In the genomic region with DNA sequence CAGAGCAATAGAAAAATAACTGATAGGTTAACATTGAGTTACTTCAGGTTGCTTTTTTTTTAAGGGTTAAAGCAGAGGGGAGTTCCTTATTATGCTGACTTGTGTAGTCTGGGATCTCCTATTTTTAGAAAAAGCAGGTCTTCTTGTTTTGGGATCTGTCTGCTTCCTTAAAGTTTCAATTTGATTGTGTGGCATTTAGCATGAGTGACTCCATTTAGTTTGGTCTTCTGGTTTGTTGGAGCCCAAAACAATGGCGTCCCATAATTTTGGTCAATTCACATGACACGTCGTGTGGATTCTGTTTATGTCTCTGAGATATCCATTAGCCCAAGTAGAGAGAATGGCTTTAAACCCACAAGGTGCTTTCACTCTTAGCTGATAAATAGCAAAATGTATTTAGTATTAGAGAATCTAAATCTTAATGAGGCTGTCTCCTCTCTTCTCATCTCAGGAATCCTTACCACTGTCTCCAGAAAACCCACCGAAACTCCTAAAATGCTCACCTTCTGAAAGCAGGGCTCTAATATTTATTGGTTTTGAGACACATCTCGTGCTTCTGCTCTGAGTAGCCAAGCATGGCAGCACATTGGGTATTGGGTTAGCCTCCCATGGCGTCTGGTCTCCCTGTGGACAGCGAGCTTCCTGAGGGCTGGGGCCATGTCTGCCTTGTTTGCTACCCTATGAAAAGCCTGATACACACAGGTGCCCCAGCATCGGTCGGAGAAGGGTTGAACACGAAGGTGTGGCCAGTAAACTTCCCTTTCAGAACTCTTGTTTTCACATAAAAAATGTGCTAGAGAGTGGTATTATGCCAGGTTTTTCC, we compare ENCODE assay signal across 13 cellular contexts.
DNase-seq lines count a peak whose midpoint lies in the region; ATAC-seq and TF ChIP-seq lines count a peak whose summit lies in the region.
"Had no signal": no experiment of that assay in that cellular context is flagged by ENCODE, and none has a peak within 500 bp of the region (broad histone marks: within the 10 kb centered on the region; RNA-seq: fewer than 3 reads in every experiment).

No MANE protein-coding gene starts in this region.

- H3K79me2 ChIP-seq in OCI-LY7 (ENCODE audit: insufficient read depth, low read depth, low read length) (no peaks in the 10 kb centered on the region), smooth muscle cell (ENCODE audit: low read depth) (no peaks in the 10 kb centered on the region)

- no peaks in the 10 kb centered on the region for H3F3A ChIP-seq in smooth muscle cell (ENCODE audit: low read depth)

- no peak overlapping the region for H3K4me3 ChIP-seq in OCI-LY7 (ENCODE audit: low read depth, low read length, poor library complexity, severe bottlenecking)
- peak overlapping the region in 1 of 8 donors; percentile 45 for H3K4me3 ChIP-seq in spleen
- no peak overlapping the region for H3K4me3 ChIP-seq in smooth muscle cell
- H3K4me3 ChIP-seq in left ventricle myocardium inferior: no peak overlapping the region
- H3K4me3 ChIP-seq: gastrocnemius medialis, thoracic aorta had no signal

- H2AFZ ChIP-seq in OCI-LY7 (ENCODE audit: low read length) (no peak overlapping the region), smooth muscle cell (ENCODE audit: low read depth) (no peak overlapping the region)

- no peak overlapping the region for H3K4me3 Mint-ChIP-seq in activated CD4-positive, alpha-beta T cell treated with anti-CD3 and anti-CD28 coated beads for 36 hours

- H4K20me1 ChIP-seq in OCI-LY7 (ENCODE audit: insufficient read depth, low read length): no peaks in the 10 kb centered on the region
- H4K20me1 ChIP-seq in smooth muscle cell (ENCODE audit: low read depth): no peaks in the 10 kb centered on the region

- no peak for TF ChIP-seq CTCF in OCI-LY7 (conservative IDR thresholded peaks at IDR 0.05; ENCODE audit: low read length)
- TF ChIP-seq CTCF in spleen (IDR thresholded peaks at IDR 0.05 in 8 of 11, conservative IDR thresholded peaks at IDR 0.05 in 3 of 11): no peak
- TF ChIP-seq CTCF in smooth muscle cell (IDR thresholded peaks at IDR 0.05; ENCODE audit: borderline replicate concordance, insufficient read depth, poor library complexity, severe bottlenecking): no peak
- no peak for TF ChIP-seq CTCF in left ventricle myocardium inferior (IDR thresholded peaks at IDR 0.05; ENCODE audit: borderline replicate concordance)

- H3K27me3 Mint-ChIP-seq in activated CD4-positive, alpha-beta T cell treated with anti-CD3 and anti-CD28 coated beads for 36 hours: no peaks in the 10 kb centered on the region

- BruUV-seq in OCI-LY7 (replicated peaks; lab: Mats Ljungman, UMichigan): no TSS peak

- 69 to 80% (median 71%) methylated on average over 10 of the region's 10 CpGs for WGBS in spleen, 5 donors
- 96% methylated on average over 10 of the region's 10 CpGs for WGBS in smooth muscle cell (ENCODE audit: low lambda C conversion rate)

- intact Hi-C loops in activated CD4-positive, alpha-beta T cell treated with anti-CD3 and anti-CD28 coated beads for 36 hours (cut with DNase I, micrococcal nuclease): no loop called here
- intact Hi-C loops in OCI-LY7 (cut with micrococcal nuclease; ENCODE audit: unreplicated experiment) (no loop called here), spleen (cut with DNase I; ENCODE audit: low total_unique reads) (no loop called here), left ventricle myocardium inferior (cut with micrococcal nuclease) (no loop called here)

- peak overlapping the region; percentile 53 for H3K27ac Mint-ChIP-seq in activated CD4-positive, alpha-beta T cell treated with anti-CD3 and anti-CD28 coated beads for 36 hours

- H3K27me3 ChIP-seq in spleen (replicated peaks in 1 of 7) (no peaks in the 10 kb centered on the region), smooth muscle cell (ENCODE audit: low read depth) (no peaks in the 10 kb centered on the region), left ventricle myocardium inferior (ENCODE audit: low read depth) (no peaks in the 10 kb centered on the region)
- H3K27me3 ChIP-seq: gastrocnemius medialis had no signal

- peak in 1 of 3 donors; percentile 13 for TF ChIP-seq POLR2A in spleen (IDR thresholded peaks at IDR 0.05)

- H3K4me1 ChIP-seq in OCI-LY7 (ENCODE audit: insufficient read depth, low read length, poor library complexity, severe bottlenecking): peaks cover 31% of the 10 kb centered on the region
- peaks cover 18 to 95% (median 60%) of the 10 kb centered on the region in 6 donors for H3K4me1 ChIP-seq in spleen
- H3K4me1 ChIP-seq in smooth muscle cell (ENCODE audit: low read depth): no peaks in the 10 kb centered on the region
- no peaks in the 10 kb centered on the region for H3K4me1 ChIP-seq in left ventricle myocardium inferior
- H3K4me1 ChIP-seq: gastrocnemius medialis had no signal

- H3K9me2 ChIP-seq in OCI-LY7 (ENCODE audit: insufficient read depth, low read length): no peaks in the 10 kb centered on the region

- peaks cover 66% of the 10 kb centered on the region for H3K36me3 Mint-ChIP-seq in activated CD4-positive, alpha-beta T cell treated with anti-CD3 and anti-CD28 coated beads for 36 hours (ENCODE audit: low read depth)

- H3K36me3 ChIP-seq in OCI-LY7 (ENCODE audit: insufficient read depth, low read length) (peaks cover 16% of the 10 kb centered on the region), spleen (peaks cover 0 to 61% (median 10%) of the 10 kb centered on the region in 6 donors), smooth muscle cell (ENCODE audit: low read depth) (no peaks in the 10 kb centered on the region), left ventricle myocardium inferior (peaks cover 50% of the 10 kb centered on the region)
- H3K36me3 ChIP-seq: thoracic aorta had no signal

- no peak for ATAC-seq in activated CD4-positive, alpha-beta T cell treated with anti-CD3 and anti-CD28 coated beads for 36 hours
- ATAC-seq in HG02610 (IDR thresholded peaks at IDR 0.05; ENCODE audit: unreplicated experiment): peak; percentile 52
- ATAC-seq: gastrocnemius medialis, HCT116 had no signal

- peaks cover 84% of the 10 kb centered on the region for H3K4me1 Mint-ChIP-seq in activated CD4-positive, alpha-beta T cell treated with anti-CD3 and anti-CD28 coated beads for 36 hours

- POLR2A ChIA-PET in activated CD4-positive, alpha-beta T cell treated with anti-CD3 and anti-CD28 coated beads for 36 hours (lab: Charles Lee): no interaction called here
- POLR2A ChIA-PET in OCI-LY7 (lab: Charles Lee): no interaction called here

- H3K9me3 ChIP-seq in OCI-LY7 (ENCODE audit: low read length) (no peaks in the 10 kb centered on the region), spleen (no peaks in the 10 kb centered on the region), smooth muscle cell (replicated peaks; ENCODE audit: low read depth) (no peaks in the 10 kb centered on the region), left ventricle myocardium inferior (replicated peaks) (no peaks in the 10 kb centered on the region)
- H3K9me3 ChIP-seq: gastrocnemius medialis, thoracic aorta had no signal

- H3K9me3 Mint-ChIP-seq in activated CD4-positive, alpha-beta T cell treated with anti-CD3 and anti-CD28 coated beads for 36 hours (ENCODE audit: low read depth): no peaks in the 10 kb centered on the region

- DNase-seq in activated CD4-positive, alpha-beta T cell treated with anti-CD3 and anti-CD28 coated beads for 36 hours: no peak
- no peak for DNase-seq in activated CD4-positive, alpha-beta T cell treated with anti-CD3 and anti-CD28 coated beads, Interleukin-2, amount 50 U/mL, for 48 hours
- DNase-seq in OCI-LY7 (ENCODE audit: low spot score) (no peak), spleen (peak; percentile 80), HuH-7 (ENCODE audit: low spot score) (no peak), smooth muscle cell (lab: John Stamatoyannopoulos, UW; ENCODE audit: unreplicated experiment) (no peak), left ventricle myocardium inferior (no peak)
- DNase-seq: NCI-H526 had no signal

- H3K9ac ChIP-seq in smooth muscle cell (ENCODE audit: low read depth): no peak overlapping the region

- peak overlapping the region; percentile 45; the same call in 1 of the 2 replicates for H3K4me2 ChIP-seq in OCI-LY7 (ENCODE audit: low read length)
- no peak overlapping the region for H3K4me2 ChIP-seq in smooth muscle cell

- CTCF ChIA-PET in activated CD4-positive, alpha-beta T cell treated with anti-CD3 and anti-CD28 coated beads for 36 hours (lab: Charles Lee): interaction anchor here (0.9 to 4.8 kb wide), 8 partner anchors 8 to 197 kb away, joined by 3 to 25 read pairs (median 4); no protein-coding TSS in a partner anchor
- CTCF ChIA-PET in OCI-LY7 (lab: Charles Lee; ENCODE audit: unreplicated experiment): no interaction called here

- no peak overlapping the region for H3K27ac ChIP-seq in OCI-LY7 (ENCODE audit: low read depth, low read length, poor library complexity, severe bottlenecking)
- peak overlapping the region; percentile 62 to 88 (median 76) for H3K27ac ChIP-seq in spleen
- H3K27ac ChIP-seq in smooth muscle cell (ENCODE audit: low read depth): no peak overlapping the region
- no peak overlapping the region for H3K27ac ChIP-seq in left ventricle myocardium inferior (replicated peaks)
- H3K27ac ChIP-seq: 22Rv1, gastrocnemius medialis, thoracic aorta had no signal

Comparison
In these comparisons a context has a peak if more than half of its experiments do, and no peak if none do; other contexts are left out.
1. H3K27ac ChIP-seq: peak in spleen (8 of 8); none in OCI-LY7 (single experiment), smooth muscle cell (single experiment) and left ventricle myocardium inferior (single experiment).